In the genomic region with DNA sequence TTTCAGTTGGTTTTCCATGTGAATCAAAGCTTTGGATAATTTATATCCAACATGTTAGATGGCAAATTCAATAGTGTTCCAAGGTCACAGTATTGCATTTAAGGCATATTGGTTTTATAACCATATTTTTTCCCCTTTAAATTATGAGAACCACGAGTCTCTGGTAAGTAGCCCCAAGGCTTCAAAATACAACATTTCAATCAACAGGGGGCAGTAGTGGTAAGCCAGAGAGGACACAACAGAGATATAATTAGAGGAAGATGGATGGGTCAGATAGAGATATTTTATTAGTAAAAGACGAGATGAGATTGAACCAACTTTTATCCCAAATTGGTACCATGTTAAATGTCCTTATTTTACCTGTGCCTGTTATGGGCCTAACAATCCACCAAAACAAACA, we compare ENCODE assay signal across 13 cellular contexts. TPM values are rescaled to one million over a fixed set of nuclear protein-coding genes. Genes with fewer than 3 reads are reported as not detected.
DNase-seq lines count a peak whose midpoint lies in the region; ATAC-seq, FAIRE-seq and TF ChIP-seq lines count a peak whose summit lies in the region.
"Had no signal": no experiment of that assay in that cellular context is flagged by ENCODE, and none has a peak within 500 bp of the region (broad histone marks: within the 10 kb centered on the region; RNA-seq: fewer than 3 reads in every experiment).

No MANE protein-coding gene starts in this region.

- H3K27me3 Mint-ChIP-seq in natural killer cell treated with Interleukin-12 subunit alpha and Interleukin-12 subunit beta and Interleukin-15 and Interleukin-18, amount 100 ng/mL, for 72 hours = peaks cover 6 to 15% of the 10 kb centered on the region in 2 donors

- no peak overlapping the region for H3K4me3 Mint-ChIP-seq in natural killer cell treated with Interleukin-12 subunit alpha and Interleukin-12 subunit beta and Interleukin-15 and Interleukin-18, amount 100 ng/mL, for 72 hours
- H3K4me3 Mint-ChIP-seq: CD8-positive, alpha-beta T cell; naive thymus-derived CD4-positive, alpha-beta T cell had no signal

- 76% methylated on average over 2 of the region's 2 CpGs for WGBS in A549 (ENCODE audit: missing lambda C conversion rate)

- FAIRE-seq in A549 (lab: Jason Lieb, UNC) (no peak), GM12891 (lab: Jason Lieb, UNC) (peak; percentile 59)

- no peak for DNase-seq in A549 (ENCODE audit: low read depth in 1 of 2, low spot score in 1 of 2)
- no peak for DNase-seq in GM12891 (ENCODE audit: insufficient read length, low spot score)
- DNase-seq in RPMI7951 (ENCODE audit: low read depth) = peak; percentile 30
- peak; percentile 27 for DNase-seq in iPS-NIHi11 (ENCODE audit: low spot score)
- DNase-seq in NCI-H1436 (lab: John Stamatoyannopoulos, UW) = no peak
- no peak for DNase-seq in iPS-NIHi7 (ENCODE audit: extremely low spot score)
- no peak for DNase-seq in natural killer cell treated with Interleukin-12 subunit alpha and Interleukin-12 subunit beta and Interleukin-15 and Interleukin-18, amount 100 ng/mL, for 72 hours (ENCODE audit: low spot score)
- DNase-seq: activated effector memory CD4-positive, alpha-beta T cell treated with anti-CD3 and anti-CD28 coated beads, Interleukin-2, amount 50 U/mL, for 16 hours; CD8-positive, alpha-beta T cell; MG63; naive thymus-derived CD4-positive, alpha-beta T cell had no signal

- no peak overlapping the region for H3K4me3 ChIP-seq in A549
- H3K4me3 ChIP-seq: coronary artery, MG63 had no signal

- H3K27ac Mint-ChIP-seq in natural killer cell treated with Interleukin-12 subunit alpha and Interleukin-12 subunit beta and Interleukin-15 and Interleukin-18, amount 100 ng/mL, for 72 hours = no peak overlapping the region
- H3K27ac Mint-ChIP-seq: CD8-positive, alpha-beta T cell; naive thymus-derived CD4-positive, alpha-beta T cell had no signal

- TF ChIP-seq RAD21 in A549 (conservative IDR thresholded peaks at IDR 0.05 in 1 of 2, IDR thresholded peaks at IDR 0.05 in 1 of 2) = no peak

- no peaks in the 10 kb centered on the region for H3K36me3 Mint-ChIP-seq in natural killer cell treated with Interleukin-12 subunit alpha and Interleukin-12 subunit beta and Interleukin-15 and Interleukin-18, amount 100 ng/mL, for 72 hours
- H3K36me3 Mint-ChIP-seq: CD8-positive, alpha-beta T cell had no signal

- CTCF ChIA-PET in A549 (lab: Yijun Ruan, JAX) = no interaction called here

- H3K27ac ChIP-seq in A549 = no peak overlapping the region
- H3K27ac ChIP-seq: coronary artery had no signal

- POLR2A ChIA-PET in A549 (lab: Yijun Ruan, JAX) = no interaction called here

- no peaks in the 10 kb centered on the region for H3K4me1 Mint-ChIP-seq in natural killer cell treated with Interleukin-12 subunit alpha and Interleukin-12 subunit beta and Interleukin-15 and Interleukin-18, amount 100 ng/mL, for 72 hours (ENCODE audit: low read depth in 2 of 2)

- no peaks in the 10 kb centered on the region for H3K9me3 ChIP-seq in A549
- H3K9me3 ChIP-seq: MG63 had no signal

- TF ChIP-seq CTCF in A549 (IDR thresholded peaks at IDR 0.05) = 0 out of 3 replicates have a peak, but pooled peaks have one; percentile 13

- no peak overlapping the region for H3K4me2 ChIP-seq in A549

- ATAC-seq in A549 (no peak), GM21526 (IDR thresholded peaks at IDR 0.05; ENCODE audit: low FRiP score, unreplicated experiment) (no peak)
- no peak for ATAC-seq in natural killer cell treated with Interleukin-12 subunit alpha and Interleukin-12 subunit beta and Interleukin-15 and Interleukin-18, amount 100 ng/mL, for 72 hours
- ATAC-seq: CD8-positive, alpha-beta T cell; naive thymus-derived CD4-positive, alpha-beta T cell had no signal

- H3K4me1 ChIP-seq in A549 = no peaks in the 10 kb centered on the region

- TF ChIP-seq POLR2A in A549 (IDR thresholded peaks at IDR 0.05; ENCODE audit: low read length) (no peak), GM12891 (IDR thresholded peaks at IDR 0.05; ENCODE audit: low read depth, low read length) (no peak)

- no peak for TF ChIP-seq EP300 in A549 (IDR thresholded peaks at IDR 0.05)

- H3K9me3 Mint-ChIP-seq in natural killer cell treated with Interleukin-12 subunit alpha and Interleukin-12 subunit beta and Interleukin-15 and Interleukin-18, amount 100 ng/mL, for 72 hours = no peaks in the 10 kb centered on the region
- H3K9me3 Mint-ChIP-seq: CD8-positive, alpha-beta T cell had no signal

TF ChIP-seq in A549, 52 proteins besides CTCF, POLR2A, EP300 and RAD21:
- TF ChIP-seq TP53 (CRISPR knock-in tag; IDR thresholded peaks at IDR 0.05) (no peak), HOXB13 (CRISPR knock-in tag; IDR thresholded peaks at IDR 0.05; ENCODE audit: low read depth) (no peak)

TF ChIP-seq in GM12891, 5 proteins besides CTCF, POLR2A, EP300 and RAD21:
- no peak for TF ChIP-seq POU2F2 (IDR thresholded peaks at IDR 0.05; ENCODE audit: low read depth, low read length)
- no peak for TF ChIP-seq TAF1 (IDR thresholded peaks at IDR 0.05; ENCODE audit: low read depth, low read length)
- TF ChIP-seq SPI1 (IDR thresholded peaks at IDR 0.05; ENCODE audit: low read depth, low read length) = no peak

RNA-seq across cellular contexts. Expression of a gene that starts 53.1 kb away (rescaled TPM):
- 0.01 and 0.04 TPM in 2 replicates for polyA plus RNA-seq in A549 (2011; rRNA removed)
- not detected in 2 replicates for polyA plus RNA-seq in A549 (2012; cell fraction: cytosol; rRNA removed)
- not detected in 2 replicates for polyA plus RNA-seq in A549 (2012; cell fraction: nucleus; rRNA removed)
- not detected in 3 replicates for polyA plus RNA-seq in A549 (2017; fragmentation: RNase III; extraction: RNeasy Plus Mini Kit Qiagen cat#74134 plus additional on column Dnase treatment)
- not detected in 2 replicates for polyA minus RNA-seq in A549 (2011; rRNA and poly(A)+ RNA removed)
- polyA plus RNA-seq in GM12891 (2012; ENCODE audit: low read depth, missing spikeins) = 0.56 TPM
- not detected in 2 replicates for total RNA-seq in RPMI7951 (2014; rRNA removed; shearing (Covaris generic))
- total RNA-seq in natural killer cell treated with Interleukin-12 subunit alpha and Interleukin-12 subunit beta and Interleukin-15 and Interleukin-18, amount 100 ng/mL, for 72 hours = under 1 TPM in 1 of 2 donors, not detected in 1; 0.10 TPM
- total RNA-seq: CD8-positive, alpha-beta T cell had no signal
- polyA plus RNA-seq: naive thymus-derived CD4-positive, alpha-beta T cell had no signal

Comparison
In these comparisons a context has a peak if more than half of its experiments do, and no peak if none do; other contexts are left out.
1. DNase-seq: peak in RPMI7951 (single experiment) and iPS-NIHi11 (single experiment); none in A549 (0 of 2), GM12891 (single experiment), NCI-H1436 (single experiment), iPS-NIHi7 (single experiment) and natural killer cell treated with Interleukin-12 subunit alpha and Interleukin-12 subunit beta and Interleukin-15 and Interleukin-18, amount 100 ng/mL, for 72 hours (single experiment).